Comparison of ENCODE assay signal across 15 cellular contexts in genomic region chr2:154952346-154953010, GRCh38.
DNase-seq lines count a peak whose midpoint lies in the region; ATAC-seq and TF ChIP-seq lines count a peak whose summit lies in the region.
"Had no signal": no experiment of that assay in that cellular context is flagged by ENCODE, and none has a peak within 500 bp of the region (broad histone marks: within the 10 kb centered on the region; RNA-seq: fewer than 3 reads in every experiment).

No MANE protein-coding gene starts in this region.

- intact Hi-C loops in aorta (cut with DNase I) = no loop called here

- H3K23me2 ChIP-seq in H9 (ENCODE audit: insufficient read length, low read depth, low read length, poor library complexity, severe bottlenecking) = no peaks in the 10 kb centered on the region

- H3K9me3 Mint-ChIP-seq in endothelial cell (ENCODE audit: unreplicated experiment) (no peaks in the 10 kb centered on the region), H9 (peaks cover 0 to 3% of the 10 kb centered on the region in 2 experiments; a peak in 2 of 5 replicates)
- peaks cover 0 to 3% (median 0%) of the 10 kb centered on the region in 5 donors for H3K9me3 Mint-ChIP-seq in CD8-positive, alpha-beta memory T cell
- H3K9me3 Mint-ChIP-seq: stimulated activated naive CD8-positive, alpha-beta T cell treated with anti-CD3 and anti-CD28 coated beads, Interleukin-15, Interleukin-2, amounts not matched to agents 100 ng/mL and 50 ng/mL, for 24 hours had no signal

- TF ChIP-seq CTCF in MM.1S (IDR thresholded peaks at IDR 0.05; ENCODE audit: low read length) (no peak), endothelial cell (IDR thresholded peaks at IDR 0.05; ENCODE audit: unreplicated experiment) (no peak), H9 (conservative IDR thresholded peaks at IDR 0.05) (no peak)

- WGBS in aorta, 2 donors = 47 to 55% methylated on average over 4 of the region's 4 CpGs
- WGBS in H9 (ENCODE audit: extremely low coverage, insufficient read length, low lambda C conversion rate) = no CpG with 5 or more reads among the region's 4 CpGs

- H3K79me1 ChIP-seq in H9 (ENCODE audit: insufficient read depth, low read depth, low read length, poor library complexity, severe bottlenecking) = no peaks in the 10 kb centered on the region

- H3K27me3 Mint-ChIP-seq in endothelial cell (ENCODE audit: unreplicated experiment) (no peaks in the 10 kb centered on the region), H9 (ENCODE audit: low read depth) (no peaks in the 10 kb centered on the region)
- no peaks in the 10 kb centered on the region for H3K27me3 Mint-ChIP-seq in CD8-positive, alpha-beta memory T cell
- H3K27me3 Mint-ChIP-seq: naive thymus-derived CD8-positive, alpha-beta T cell; stimulated activated naive CD8-positive, alpha-beta T cell treated with anti-CD3 and anti-CD28 coated beads, Interleukin-15, Interleukin-2, amounts not matched to agents 100 ng/mL and 50 ng/mL, for 24 hours had no signal

- no peaks in the 10 kb centered on the region for H3K27me3 ChIP-seq in MM.1S (replicated peaks; ENCODE audit: insufficient read depth, low read length)
- H3K27me3 ChIP-seq in CD8-positive, alpha-beta memory T cell (ENCODE audit: insufficient read depth, low read length, poor library complexity, severe bottlenecking) = no peaks in the 10 kb centered on the region
- H3K27me3 ChIP-seq in aorta (ENCODE audit: control insufficient read depth in 1 of 2, insufficient read depth in 2 of 2, low read length in 1 of 2) = no peaks in the 10 kb centered on the region
- H3K27me3 ChIP-seq in H9 (ENCODE audit: insufficient read depth, low read length) = no peaks in the 10 kb centered on the region
- H3K27me3 ChIP-seq: brain microvascular endothelial cell had no signal

- H2BK15ac ChIP-seq in H9 (ENCODE audit: low read depth, low read length) = no peak overlapping the region

- no peak overlapping the region for H4K5ac ChIP-seq in H9 (ENCODE audit: insufficient read length, low read depth, low read length)

- H3K4me3 Mint-ChIP-seq in endothelial cell (ENCODE audit: unreplicated experiment) (no peak overlapping the region), H9 (no peak overlapping the region)
- no peak overlapping the region for H3K4me3 Mint-ChIP-seq in CD8-positive, alpha-beta memory T cell
- H3K4me3 Mint-ChIP-seq: naive thymus-derived CD8-positive, alpha-beta T cell; stimulated activated naive CD8-positive, alpha-beta T cell treated with anti-CD3 and anti-CD28 coated beads, Interleukin-15, Interleukin-2, amounts not matched to agents 100 ng/mL and 50 ng/mL, for 24 hours had no signal

- H3K4me3 ChIP-seq in MM.1S (ENCODE audit: low read length) = no peak overlapping the region
- no peak overlapping the region for H3K4me3 ChIP-seq in CD8-positive, alpha-beta memory T cell (ENCODE audit: low read length)
- H3K4me3 ChIP-seq in aorta (ENCODE audit: low read length in 2 of 2) = no peak overlapping the region

- H3K27ac ChIP-seq in MM.1S (ENCODE audit: low read length) = no peak overlapping the region
- H3K27ac ChIP-seq in CD8-positive, alpha-beta memory T cell (ENCODE audit: low read depth, low read length) = no peak overlapping the region
- no peak overlapping the region for H3K27ac ChIP-seq in aorta (ENCODE audit: low read depth in 1 of 2, low read length in 2 of 2)
- no peak overlapping the region for H3K27ac ChIP-seq in H9 (ENCODE audit: insufficient read length, low read depth, low read length)
- H3K27ac ChIP-seq: brain microvascular endothelial cell had no signal

- H3K9me3 ChIP-seq in MM.1S (replicated peaks; ENCODE audit: insufficient read depth, low read length) (no peaks in the 10 kb centered on the region), aorta (ENCODE audit: control insufficient read depth, low read length) (no peaks in the 10 kb centered on the region), H9 (ENCODE audit: control insufficient read depth, low read depth, low read length) (no peaks in the 10 kb centered on the region)
- no peaks in the 10 kb centered on the region for H3K9me3 ChIP-seq in CD8-positive, alpha-beta memory T cell (ENCODE audit: low read length)

- no peak overlapping the region for H3K23ac ChIP-seq in H9 (ENCODE audit: insufficient read length, low read depth, low read length)

- no peak overlapping the region for H2BK20ac ChIP-seq in H9 (ENCODE audit: low read depth, low read length, poor library complexity, severe bottlenecking)

- H3K9ac ChIP-seq in MM.1S (ENCODE audit: low read length) (no peak overlapping the region), H9 (ENCODE audit: extremely low read depth, insufficient read length, low read length) (no peak overlapping the region)

- H2AFZ ChIP-seq in MM.1S (ENCODE audit: low read length) (no peak overlapping the region), H9 (ENCODE audit: low read length) (no peak overlapping the region)

- H3K4me1 ChIP-seq in MM.1S (ENCODE audit: low read length) = no peaks in the 10 kb centered on the region
- H3K4me1 ChIP-seq in CD8-positive, alpha-beta memory T cell (ENCODE audit: insufficient read depth, low read length) = no peaks in the 10 kb centered on the region
- H3K4me1 ChIP-seq in aorta (ENCODE audit: control insufficient read depth in 1 of 2, insufficient read depth in 2 of 2, low read length in 2 of 2) = no peaks in the 10 kb centered on the region
- H3K4me1 ChIP-seq in H9 (ENCODE audit: insufficient read depth, low read length) = no peaks in the 10 kb centered on the region

- no peaks in the 10 kb centered on the region for H3K4me1 Mint-ChIP-seq in endothelial cell (ENCODE audit: unreplicated experiment)
- H3K4me1 Mint-ChIP-seq in CD8-positive, alpha-beta memory T cell = no peaks in the 10 kb centered on the region
- peaks cover 0 to 4% of the 10 kb centered on the region in 2 experiments; a peak in 2 of 4 replicates for H3K4me1 Mint-ChIP-seq in H9
- H3K4me1 Mint-ChIP-seq: naive thymus-derived CD8-positive, alpha-beta T cell had no signal

- no peaks in the 10 kb centered on the region for H3F3A ChIP-seq in MM.1S (ENCODE audit: insufficient read depth, low read length)

- H2AK5ac ChIP-seq in H9 (ENCODE audit: insufficient read length, low read length) = no peak overlapping the region

- no peak overlapping the region for H2BK120ac ChIP-seq in H9 (ENCODE audit: low read depth, low read length, poor library complexity, severe bottlenecking)

- DNase-seq in D341Med (ENCODE audit: low spot score) (peak; percentile 11), MM.1S (peak; percentile 27), NCI-H69 (lab: John Stamatoyannopoulos, UW) (peak; percentile 82), endothelial cell (ENCODE audit: low spot score) (no peak), aorta (no peak), H9 (no peak)
- DNase-seq in CD8-positive, alpha-beta memory T cell = no peak
- DNase-seq: brain microvascular endothelial cell; HCEC 1CT; naive thymus-derived CD8-positive, alpha-beta T cell; NCI-H1092; T-helper 1 cell had no signal

- H3K9me2 ChIP-seq in MM.1S (replicated peaks; ENCODE audit: insufficient read depth, low read length) = no peaks in the 10 kb centered on the region

- H3K27ac Mint-ChIP-seq in endothelial cell (ENCODE audit: unreplicated experiment) (peak overlapping the region; percentile 62), H9 (no peak overlapping the region)
- H3K27ac Mint-ChIP-seq in CD8-positive, alpha-beta memory T cell = no peak overlapping the region
- H3K27ac Mint-ChIP-seq: naive thymus-derived CD8-positive, alpha-beta T cell; stimulated activated naive CD8-positive, alpha-beta T cell treated with anti-CD3 and anti-CD28 coated beads, Interleukin-15, Interleukin-2, amounts not matched to agents 100 ng/mL and 50 ng/mL, for 24 hours had no signal

- no peak overlapping the region for H3K18ac ChIP-seq in H9 (ENCODE audit: insufficient read length, low read depth, low read length)

- H3K79me2 ChIP-seq in MM.1S (ENCODE audit: low read length) (no peaks in the 10 kb centered on the region), H9 (ENCODE audit: insufficient read depth, low read length) (no peaks in the 10 kb centered on the region)

- no peak overlapping the region for H3K56ac ChIP-seq in H9 (ENCODE audit: insufficient read length, low read depth, low read length)

- H2BK12ac ChIP-seq in H9 (ENCODE audit: insufficient read length, low read depth, low read length) = no peak overlapping the region

- H3K4me2 ChIP-seq in MM.1S (ENCODE audit: low read depth, low read length) = no peak overlapping the region
- H3K4me2 ChIP-seq in H9 (ENCODE audit: insufficient read depth, insufficient read length, low read length) = no peak overlapping the region

- no peak for ATAC-seq in HG03045 (IDR thresholded peaks at IDR 0.05; ENCODE audit: unreplicated experiment)
- no peak for ATAC-seq in aorta (ENCODE audit: low FRiP score)
- ATAC-seq: naive thymus-derived CD8-positive, alpha-beta T cell; sciatic nerve had no signal

- H4K20me1 ChIP-seq in MM.1S (ENCODE audit: insufficient read depth, low read length) (no peaks in the 10 kb centered on the region), H9 (ENCODE audit: control insufficient read depth, insufficient read depth, insufficient read length) (no peaks in the 10 kb centered on the region)

- H4K91ac ChIP-seq in H9 (ENCODE audit: insufficient read length, low read depth, low read length) = no peak overlapping the region

- no peaks in the 10 kb centered on the region for H3K36me3 ChIP-seq in MM.1S (replicated peaks; ENCODE audit: insufficient read depth, low read length)
- H3K36me3 ChIP-seq in CD8-positive, alpha-beta memory T cell (ENCODE audit: insufficient read depth, low read length) = no peaks in the 10 kb centered on the region
- no peaks in the 10 kb centered on the region for H3K36me3 ChIP-seq in aorta (ENCODE audit: control insufficient read depth in 1 of 2, insufficient read depth in 2 of 2, low read length in 1 of 2)
- H3K36me3 ChIP-seq: brain microvascular endothelial cell had no signal

- POLR2A ChIA-PET in CD8-positive, alpha-beta memory T cell (lab: Charles Lee) = no interaction called here

- H3K4ac ChIP-seq in H9 (ENCODE audit: low read depth, low read length) = no peak overlapping the region

- H4K8ac ChIP-seq in H9 (replicated peaks; ENCODE audit: insufficient read length, low read depth, low read length) = no peak overlapping the region

- H2BK5ac ChIP-seq in H9 (ENCODE audit: insufficient read length, low read length) = no peak overlapping the region

- no peak overlapping the region for H3T11ph ChIP-seq in H9 (ENCODE audit: low read length)

- no peaks in the 10 kb centered on the region for H3K36me3 Mint-ChIP-seq in endothelial cell (ENCODE audit: low read depth, unreplicated experiment)
- H3K36me3 Mint-ChIP-seq in CD8-positive, alpha-beta memory T cell = no peaks in the 10 kb centered on the region
- H3K36me3 Mint-ChIP-seq in H9 (ENCODE audit: insufficient read depth in 1 of 3, low read depth in 3 of 3) = no peaks in the 10 kb centered on the region
- H3K36me3 Mint-ChIP-seq: naive thymus-derived CD8-positive, alpha-beta T cell had no signal

- CTCF ChIA-PET in CD8-positive, alpha-beta memory T cell (lab: Charles Lee) = no interaction called here

- no peak overlapping the region for H3K14ac ChIP-seq in H9 (ENCODE audit: insufficient read depth, low read length)

Comparison
In these comparisons a context has a peak if more than half of its experiments do, and no peak if none do; other contexts are left out.
1. DNase-seq: peak in D341Med (single experiment), MM.1S (single experiment) and NCI-H69 (single experiment); none in endothelial cell (single experiment), CD8-positive, alpha-beta memory T cell (0 of 5), aorta (0 of 2) and H9 (single experiment).